20 cellular contexts compared by ENCODE assay signal in the genomic region with DNA sequence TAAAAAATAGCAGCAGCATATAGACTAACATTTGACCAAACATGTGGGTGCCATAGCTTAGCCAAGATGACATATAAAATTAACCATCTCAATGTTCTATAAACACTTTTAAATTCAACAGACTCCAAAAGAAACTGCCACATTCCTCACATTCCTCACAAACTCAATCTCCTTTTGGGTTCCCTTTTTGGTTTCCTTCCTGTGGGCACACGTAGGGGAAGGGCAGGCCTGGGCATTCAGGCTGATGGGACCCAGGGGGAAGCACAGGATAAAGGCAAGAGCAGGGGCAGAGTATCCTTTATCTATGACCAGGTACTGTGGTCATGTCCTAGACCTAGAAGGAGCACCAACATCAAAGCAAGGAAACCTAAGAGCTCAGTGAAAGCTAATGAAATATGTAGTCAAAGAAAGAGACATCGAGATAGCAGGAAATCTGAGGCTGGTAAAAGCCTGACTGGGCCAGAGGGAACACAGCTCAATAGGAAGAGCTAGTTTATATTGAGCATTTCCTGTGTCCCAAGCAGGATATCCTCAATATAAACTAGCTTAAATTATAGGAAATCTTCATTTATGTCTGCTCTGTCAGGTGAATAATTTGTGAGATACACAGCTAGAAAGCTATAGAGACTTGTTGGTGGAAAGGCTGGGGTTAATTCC. TPM values are rescaled to one million over a fixed set of nuclear protein-coding genes. Genes with fewer than 3 reads are reported as not detected.
DNase-seq lines count a peak whose midpoint lies in the region; ATAC-seq, FAIRE-seq and TF ChIP-seq lines count a peak whose summit lies in the region.
"Had no signal": no experiment of that assay in that cellular context is flagged by ENCODE, and none has a peak within 500 bp of the region (broad histone marks: within the 10 kb centered on the region; RNA-seq: fewer than 3 reads in every experiment).

No MANE protein-coding gene starts in this region.

- no peaks in the 10 kb centered on the region for H3K36me3 ChIP-seq in DND-41 (ENCODE audit: insufficient read depth, low read length)
- no peaks in the 10 kb centered on the region for H3K36me3 ChIP-seq in naive thymus-derived CD4-positive, alpha-beta T cell (ENCODE audit: control insufficient read depth in 2 of 3, insufficient read depth in 3 of 3, low read length in 3 of 3)
- H3K36me3 ChIP-seq: gastrocnemius medialis, tibial nerve had no signal

- H3K9ac ChIP-seq in DND-41 (ENCODE audit: low read depth, low read length), result no peak overlapping the region

- H3K27me3 ChIP-seq in DND-41 (ENCODE audit: insufficient read depth, low read length, poor library complexity), result no peaks in the 10 kb centered on the region
- H3K27me3 ChIP-seq in naive thymus-derived CD4-positive, alpha-beta T cell (ENCODE audit: control insufficient read depth in 2 of 2, insufficient read depth in 2 of 2, low read length in 2 of 2), result no peaks in the 10 kb centered on the region
- H3K27me3 ChIP-seq: gastrocnemius medialis, tibial nerve had no signal

- CTCF ChIA-PET in naive thymus-derived CD4-positive, alpha-beta T cell (lab: Charles Lee), result interaction anchor here (0.6 to 4.3 kb wide), 9 partner anchors 9 to 342 kb away, joined by 3 to 25 read pairs (median 4); a partner anchor contains a TSS

- no peak for FAIRE-seq in GM12891 (lab: Jason Lieb, UNC)

- ATAC-seq in DND-41 (ENCODE audit: insufficient read depth, low read depth), result no peak
- ATAC-seq in naive thymus-derived CD4-positive, alpha-beta T cell, result no peak
- ATAC-seq: gastrocnemius medialis; natural killer cell treated with Interleukin-12 subunit alpha and Interleukin-12 subunit beta and Interleukin-15 and Interleukin-18, amount 100 ng/mL, for 72 hours; Right ventricle myocardium inferior; stimulated activated effector memory CD8-positive, alpha-beta T cell treated with anti-CD3 and anti-CD28 coated beads, Interleukin-12 subunit alpha, Interleukin-12 subunit beta, amount 100 ng/mL, for 72 hours had no signal

- POLR2A ChIA-PET in naive thymus-derived CD4-positive, alpha-beta T cell (lab: Charles Lee), result interaction anchor here (0.6 to 8.4 kb wide), 11 partner anchors 10 to 1065 kb away, joined by 3 to 212 read pairs (median 4); a partner anchor contains a TSS

- no peaks in the 10 kb centered on the region for H4K20me1 ChIP-seq in DND-41 (ENCODE audit: insufficient read depth, low read length)

- peaks cover 0 to 9% (median 0%) of the 10 kb centered on the region in 5 donors for H3K27me3 Mint-ChIP-seq in naive thymus-derived CD4-positive, alpha-beta T cell
- H3K27me3 Mint-ChIP-seq: activated T-cell treated with anti-CD3 and anti-CD28 coated beads, Interleukin-2, amount 50 U/mL, for 24 hours; central memory CD8-positive, alpha-beta T cell had no signal

- no peaks in the 10 kb centered on the region for H3K9me3 Mint-ChIP-seq in naive thymus-derived CD4-positive, alpha-beta T cell
- H3K9me3 Mint-ChIP-seq: activated T-cell treated with anti-CD3 and anti-CD28 coated beads, Interleukin-2, amount 50 U/mL, for 24 hours; central memory CD8-positive, alpha-beta T cell; natural killer cell treated with Interleukin-12 subunit alpha and Interleukin-12 subunit beta and Interleukin-15 and Interleukin-18, amount 100 ng/mL, for 72 hours; stimulated activated effector memory CD8-positive, alpha-beta T cell treated with anti-CD3 and anti-CD28 coated beads, Interleukin-12 subunit alpha, Interleukin-12 subunit beta, amount 100 ng/mL, for 72 hours had no signal

- intact Hi-C loops in naive thymus-derived CD4-positive, alpha-beta T cell (cut with micrococcal nuclease), result no loop called here

- no peak for DNase-seq in DND-41
- DNase-seq in choroid plexus epithelial cell (ENCODE audit: low read depth), result peak; percentile 11
- no peak for DNase-seq in naive thymus-derived CD4-positive, alpha-beta T cell
- no peak for DNase-seq in GM12891 (ENCODE audit: insufficient read length, low spot score)
- no peak for DNase-seq in GDM1 (lab: John Stamatoyannopoulos, UW)
- DNase-seq in activated CD4-positive, alpha-beta T cell treated with anti-CD3 and anti-CD28 coated beads for 48 hours, result no peak
- no peak for DNase-seq in GF-D8 (lab: John Stamatoyannopoulos, UW)
- DNase-seq: activated T-cell treated with anti-CD3 and anti-CD28 coated beads, Interleukin-2, amount 50 U/mL, for 24 hours; C1 segment of cervical spinal cord; DMS79; gastrocnemius medialis; KG1; NCI-H1436; T-helper 9 cell had no signal

- peaks cover 0 to 2% (median 0%) of the 10 kb centered on the region in 5 donors for H3K36me3 Mint-ChIP-seq in naive thymus-derived CD4-positive, alpha-beta T cell
- H3K36me3 Mint-ChIP-seq: natural killer cell treated with Interleukin-12 subunit alpha and Interleukin-12 subunit beta and Interleukin-15 and Interleukin-18, amount 100 ng/mL, for 72 hours; stimulated activated effector memory CD8-positive, alpha-beta T cell treated with anti-CD3 and anti-CD28 coated beads, Interleukin-12 subunit alpha, Interleukin-12 subunit beta, amount 100 ng/mL, for 72 hours had no signal

- no peaks in the 10 kb centered on the region for H3K9me3 ChIP-seq in DND-41 (ENCODE audit: insufficient read depth, low read length, severe bottlenecking)
- H3K9me3 ChIP-seq in naive thymus-derived CD4-positive, alpha-beta T cell (ENCODE audit: control insufficient read depth in 2 of 3, low read length in 3 of 3), result no peaks in the 10 kb centered on the region
- H3K9me3 ChIP-seq: gastrocnemius medialis, tibial nerve had no signal

- TF ChIP-seq POLR2A in GM12891 (IDR thresholded peaks at IDR 0.05; ENCODE audit: low read depth, low read length), result no peak

- H3K27ac ChIP-seq in DND-41 (ENCODE audit: low read length), result peak overlapping the region; percentile 54; the same call in 1 of the 2 replicates
- H3K27ac ChIP-seq in naive thymus-derived CD4-positive, alpha-beta T cell (ENCODE audit: low read depth, low read length), result no peak overlapping the region
- H3K27ac ChIP-seq: gastrocnemius medialis, tibial nerve had no signal

- peaks cover 37 to 70% (median 68%) of the 10 kb centered on the region in 7 donors for H3K4me1 Mint-ChIP-seq in naive thymus-derived CD4-positive, alpha-beta T cell

- peak overlapping the region in 7 of 10 donors; percentile 0 to 52 (median 48) for H3K4me3 Mint-ChIP-seq in naive thymus-derived CD4-positive, alpha-beta T cell
- H3K4me3 Mint-ChIP-seq: activated T-cell treated with anti-CD3 and anti-CD28 coated beads, Interleukin-2, amount 50 U/mL, for 24 hours; central memory CD8-positive, alpha-beta T cell; natural killer cell treated with Interleukin-12 subunit alpha and Interleukin-12 subunit beta and Interleukin-15 and Interleukin-18, amount 100 ng/mL, for 72 hours; stimulated activated effector memory CD8-positive, alpha-beta T cell treated with anti-CD3 and anti-CD28 coated beads, Interleukin-12 subunit alpha, Interleukin-12 subunit beta, amount 100 ng/mL, for 72 hours had no signal

- no peak overlapping the region for H3K4me3 ChIP-seq in DND-41 (ENCODE audit: low read depth in 1 of 2, low read length in 2 of 2)
- H3K4me3 ChIP-seq in choroid plexus epithelial cell (ENCODE audit: low read depth, low read length), result no peak overlapping the region
- H3K4me3 ChIP-seq in naive thymus-derived CD4-positive, alpha-beta T cell (ENCODE audit: low read length), result no peak overlapping the region
- H3K4me3 ChIP-seq: gastrocnemius medialis, tibial nerve had no signal

- H3K27ac Mint-ChIP-seq in naive thymus-derived CD4-positive, alpha-beta T cell, result peak overlapping the region in 7 of 9 donors; percentile 4 to 100 (median 48)
- H3K27ac Mint-ChIP-seq: activated T-cell treated with anti-CD3 and anti-CD28 coated beads, Interleukin-2, amount 50 U/mL, for 24 hours; natural killer cell treated with Interleukin-12 subunit alpha and Interleukin-12 subunit beta and Interleukin-15 and Interleukin-18, amount 100 ng/mL, for 72 hours; stimulated activated effector memory CD8-positive, alpha-beta T cell treated with anti-CD3 and anti-CD28 coated beads, Interleukin-12 subunit alpha, Interleukin-12 subunit beta, amount 100 ng/mL, for 72 hours had no signal

- no peak for TF ChIP-seq EP300 in Ishikawa (IDR thresholded peaks at IDR 0.05; ENCODE audit: borderline replicate concordance)

- H2AFZ ChIP-seq in DND-41 (ENCODE audit: low read depth, low read length), result peak overlapping the region; percentile 22; the same call in 1 of the 2 replicates

- TF ChIP-seq CTCF in DND-41 (IDR thresholded peaks at IDR 0.05; ENCODE audit: borderline replicate concordance, extremely low read depth, low read length, poor library complexity, severe bottlenecking), result no peak
- TF ChIP-seq CTCF in choroid plexus epithelial cell (conservative IDR thresholded peaks at IDR 0.05; ENCODE audit: low read depth, low read length), result no peak

- H3K4me1 ChIP-seq in DND-41 (ENCODE audit: insufficient read depth, low read length), result peaks cover 74% of the 10 kb centered on the region
- H3K4me1 ChIP-seq in naive thymus-derived CD4-positive, alpha-beta T cell (ENCODE audit: control insufficient read depth in 2 of 2, insufficient read depth in 2 of 2, low read length in 2 of 2), result peaks cover 13 to 47% of the 10 kb centered on the region in 2 donors
- H3K4me1 ChIP-seq: tibial nerve had no signal

- no peak for TF ChIP-seq RAD21 in Ishikawa (IDR thresholded peaks at IDR 0.05; ENCODE audit: low read depth)

- no peak overlapping the region for H3K4me2 ChIP-seq in DND-41 (ENCODE audit: insufficient read depth, low read length)

- no peaks in the 10 kb centered on the region for H3K79me2 ChIP-seq in DND-41 (ENCODE audit: insufficient read depth, low read length)

TF ChIP-seq in Ishikawa, 13 proteins besides CTCF, POLR2A, EP300 and RAD21 (continues in another document):
- TF ChIP-seq, protein P1, sequence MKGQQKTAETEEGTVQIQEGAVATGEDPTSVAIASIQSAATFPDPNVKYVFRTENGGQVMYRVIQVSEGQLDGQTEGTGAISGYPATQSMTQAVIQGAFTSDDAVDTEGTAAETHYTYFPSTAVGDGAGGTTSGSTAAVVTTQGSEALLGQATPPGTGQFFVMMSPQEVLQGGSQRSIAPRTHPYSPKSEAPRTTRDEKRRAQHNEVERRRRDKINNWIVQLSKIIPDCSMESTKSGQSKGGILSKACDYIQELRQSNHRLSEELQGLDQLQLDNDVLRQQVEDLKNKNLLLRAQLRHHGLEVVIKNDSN (IDR thresholded peaks at IDR 0.05), result no peak

TF ChIP-seq in GM12891, 5 proteins besides CTCF, POLR2A, EP300 and RAD21 (continues in another document):
- TF ChIP-seq POU2F2 (IDR thresholded peaks at IDR 0.05; ENCODE audit: low read depth, low read length), result no peak
- no peak for TF ChIP-seq PAX5 (IDR thresholded peaks at IDR 0.05; ENCODE audit: insufficient read depth, low read length, severe bottlenecking)
- TF ChIP-seq TAF1 (IDR thresholded peaks at IDR 0.05; ENCODE audit: low read depth, low read length), result no peak
- TF ChIP-seq SPI1 (IDR thresholded peaks at IDR 0.05; ENCODE audit: low read depth, low read length), result no peak

RNA-seq across cellular contexts. Expression of a gene that starts 13.6 kb away (rescaled TPM):
- 100 to 1,000 TPM in 3 of 5 experiments, 10 to 100 TPM in 2; 79.0 to 184 (median 153) TPM for total RNA-seq in naive thymus-derived CD4-positive, alpha-beta T cell
- 10 to 100 TPM; 50.4 to 72.6 TPM for polyA plus RNA-seq in naive thymus-derived CD4-positive, alpha-beta T cell
- 31.2 TPM for polyA plus RNA-seq in GM12891 (2012; ENCODE audit: low read depth, missing spikeins)

RNA-seq across cellular contexts. Expression of a gene that starts 54.9 kb away (rescaled TPM):
- total RNA-seq in naive thymus-derived CD4-positive, alpha-beta T cell, result 100 to 1,000 TPM in 2 of 5 experiments, 10 to 100 TPM in 3; 42.5 to 158 (median 97.2) TPM
- 100 to 1,000 TPM in 1 of 2 donors, 10 to 100 TPM in 1; 11.1 to 161 TPM for polyA plus RNA-seq in naive thymus-derived CD4-positive, alpha-beta T cell
- 3.3 TPM for polyA plus RNA-seq in GM12891 (2012; ENCODE audit: low read depth, missing spikeins)
